In genomic region chr6:7152467-7152866, GRCh38 we compare ENCODE assay signal across 12 cellular contexts. TPM values are rescaled to one million over a fixed set of nuclear protein-coding genes. Genes with fewer than 3 reads are reported as not detected.
DNase-seq lines count a peak whose midpoint lies in the region; ATAC-seq and TF ChIP-seq lines count a peak whose summit lies in the region.
"Had no signal": no experiment of that assay in that cellular context is flagged by ENCODE, and none has a peak within 500 bp of the region (broad histone marks: within the 10 kb centered on the region; RNA-seq: fewer than 3 reads in every experiment).

No MANE protein-coding gene starts in this region.

- TF ChIP-seq CTCF in CD14-positive monocyte (IDR thresholded peaks at IDR 0.05): no peak
- TF ChIP-seq CTCF in NB4 (IDR thresholded peaks at IDR 0.05; ENCODE audit: low read depth, low read length): no peak
- no peak for TF ChIP-seq CTCF in foreskin keratinocyte (conservative IDR thresholded peaks at IDR 0.05)
- no peak for TF ChIP-seq CTCF in nephron progenitor cell (IDR thresholded peaks at IDR 0.05)

- peak overlapping the region; percentile 41 to 95 (median 73) for H3K27ac Mint-ChIP-seq in CD14-positive monocyte
- peak overlapping the region; percentile 59 for H3K27ac Mint-ChIP-seq in nephron progenitor cell
- no peak overlapping the region for H3K27ac Mint-ChIP-seq in stimulated activated naive CD8-positive, alpha-beta T cell treated with anti-CD3 and anti-CD28 coated beads, Interleukin-15, amount 100 ng/mL, for 72 hours
- H3K27ac Mint-ChIP-seq: activated CD4-positive, alpha-beta memory T cell treated with anti-CD3 and anti-CD28 coated beads, Interleukin-2, amount 10 ng/mL, durations not matched to agents 7 days and 5 days; activated naive CD4-positive, alpha-beta T cell treated with anti-CD3 and anti-CD28 coated beads, Interleukin-2, amount 50 U/mL, for 72 hours had no signal

- H3K4me1 Mint-ChIP-seq in CD14-positive monocyte: peaks cover 77% of the 10 kb centered on the region
- peaks cover 79% of the 10 kb centered on the region for H3K4me1 Mint-ChIP-seq in nephron progenitor cell
- peaks cover 91% of the 10 kb centered on the region for H3K4me1 Mint-ChIP-seq in stimulated activated naive CD8-positive, alpha-beta T cell treated with anti-CD3 and anti-CD28 coated beads, Interleukin-15, amount 100 ng/mL, for 72 hours

- DNase-seq in CD14-positive monocyte (ENCODE audit: low spot score): no peak
- peak; percentile 62 for DNase-seq in NB4 (ENCODE audit: low read depth)
- no peak for DNase-seq in foreskin keratinocyte
- no peak for DNase-seq in nephron progenitor cell
- DNase-seq in stimulated activated naive CD4-positive, alpha-beta T cell (lab: John Stamatoyannopoulos, UW): no peak
- DNase-seq in superior temporal gyrus (ENCODE audit: extremely low spot score): no peak
- no peak for DNase-seq in stimulated activated naive CD8-positive, alpha-beta T cell treated with anti-CD3 and anti-CD28 coated beads, Interleukin-15, amount 100 ng/mL, for 72 hours
- DNase-seq: activated CD4-positive, alpha-beta memory T cell treated with anti-CD3 and anti-CD28 coated beads, Interleukin-2, amount 10 ng/mL, durations not matched to agents 7 days and 5 days; Peyer's patch; stimulated activated CD4-positive, alpha-beta T cell treated with anti-CD3 and anti-CD28 coated beads, Interleukin-15, amount 100 ng/mL, for 24 hours had no signal

- H3K27me3 ChIP-seq in foreskin keratinocyte: no peaks in the 10 kb centered on the region
- H3K27me3 ChIP-seq: Peyer's patch had no signal

- intact Hi-C loops in CD14-positive monocyte (cut with micrococcal nuclease): no loop called here

- peak overlapping the region; percentile 54 for H3K27ac ChIP-seq in foreskin keratinocyte
- H3K27ac ChIP-seq: Peyer's patch had no signal

- peaks cover 0 to 1% (median 1%) of the 10 kb centered on the region in 3 donors for H3K27me3 Mint-ChIP-seq in CD14-positive monocyte (ENCODE audit: low read depth in 3 of 3)
- H3K27me3 Mint-ChIP-seq in nephron progenitor cell (ENCODE audit: low read depth, poor library complexity): no peaks in the 10 kb centered on the region
- H3K27me3 Mint-ChIP-seq in stimulated activated naive CD8-positive, alpha-beta T cell treated with anti-CD3 and anti-CD28 coated beads, Interleukin-15, amount 100 ng/mL, for 72 hours: no peaks in the 10 kb centered on the region
- H3K27me3 Mint-ChIP-seq: activated CD4-positive, alpha-beta memory T cell treated with anti-CD3 and anti-CD28 coated beads, Interleukin-2, amount 10 ng/mL, durations not matched to agents 7 days and 5 days had no signal

- peaks cover 50% of the 10 kb centered on the region for H3K4me1 ChIP-seq in foreskin keratinocyte

- TF ChIP-seq POLR2A in NB4 (IDR thresholded peaks at IDR 0.05; ENCODE audit: extremely low read depth, insufficient read length): no peak

- no peak overlapping the region for H3K4me3 Mint-ChIP-seq in CD14-positive monocyte
- H3K4me3 Mint-ChIP-seq in nephron progenitor cell: no peak overlapping the region
- no peak overlapping the region for H3K4me3 Mint-ChIP-seq in stimulated activated naive CD8-positive, alpha-beta T cell treated with anti-CD3 and anti-CD28 coated beads, Interleukin-15, amount 100 ng/mL, for 72 hours
- H3K4me3 Mint-ChIP-seq: activated CD4-positive, alpha-beta memory T cell treated with anti-CD3 and anti-CD28 coated beads, Interleukin-2, amount 10 ng/mL, durations not matched to agents 7 days and 5 days had no signal

- ATAC-seq in foreskin keratinocyte: no peak
- ATAC-seq in HG03565 (IDR thresholded peaks at IDR 0.05; ENCODE audit: unreplicated experiment): no peak
- no peak for ATAC-seq in stimulated activated naive CD8-positive, alpha-beta T cell treated with anti-CD3 and anti-CD28 coated beads, Interleukin-15, amount 100 ng/mL, for 72 hours
- ATAC-seq: activated naive CD4-positive, alpha-beta T cell treated with anti-CD3 and anti-CD28 coated beads, Interleukin-2, amount 50 U/mL, for 72 hours had no signal

- no peak overlapping the region for H3K4me3 ChIP-seq in NB4 (ENCODE audit: low read depth, low read length)
- H3K4me3 ChIP-seq: Peyer's patch had no signal

- H3K9me3 Mint-ChIP-seq in CD14-positive monocyte (no peaks in the 10 kb centered on the region), nephron progenitor cell (no peaks in the 10 kb centered on the region)
- no peaks in the 10 kb centered on the region for H3K9me3 Mint-ChIP-seq in stimulated activated naive CD8-positive, alpha-beta T cell treated with anti-CD3 and anti-CD28 coated beads, Interleukin-15, amount 100 ng/mL, for 72 hours
- H3K9me3 Mint-ChIP-seq: activated CD4-positive, alpha-beta memory T cell treated with anti-CD3 and anti-CD28 coated beads, Interleukin-2, amount 10 ng/mL, durations not matched to agents 7 days and 5 days; activated naive CD4-positive, alpha-beta T cell treated with anti-CD3 and anti-CD28 coated beads, Interleukin-2, amount 50 U/mL, for 72 hours had no signal

- H3K36me3 Mint-ChIP-seq in CD14-positive monocyte (peaks cover 14 to 33% of the 10 kb centered on the region in 2 donors), nephron progenitor cell (ENCODE audit: low read depth) (peaks cover 6% of the 10 kb centered on the region)
- H3K36me3 Mint-ChIP-seq: activated naive CD4-positive, alpha-beta T cell treated with anti-CD3 and anti-CD28 coated beads, Interleukin-2, amount 50 U/mL, for 72 hours had no signal

RNA-seq across cellular contexts. Expression of gene RREB1, which starts 44.7 kb away (rescaled TPM):
- polyA plus RNA-seq in CD14-positive monocyte: 1 to 10 TPM; 2.1 to 5.6 TPM
- 25.4 and 25.8 TPM in 2 replicates for total RNA-seq in foreskin keratinocyte
- 2.9 and 3.2 TPM in 2 replicates for polyA plus RNA-seq in foreskin keratinocyte

Comparison
In these comparisons a context has a peak if more than half of its experiments do, and no peak if none do; other contexts are left out.
1. H3K27ac Mint-ChIP-seq: peak in CD14-positive monocyte (7 of 7) and nephron progenitor cell (single experiment); none in stimulated activated naive CD8-positive, alpha-beta T cell treated with anti-CD3 and anti-CD28 coated beads, Interleukin-15, amount 100 ng/mL, for 72 hours (0 of 2).